ENCODE assay signal across 28 cellular contexts in the genomic region with DNA sequence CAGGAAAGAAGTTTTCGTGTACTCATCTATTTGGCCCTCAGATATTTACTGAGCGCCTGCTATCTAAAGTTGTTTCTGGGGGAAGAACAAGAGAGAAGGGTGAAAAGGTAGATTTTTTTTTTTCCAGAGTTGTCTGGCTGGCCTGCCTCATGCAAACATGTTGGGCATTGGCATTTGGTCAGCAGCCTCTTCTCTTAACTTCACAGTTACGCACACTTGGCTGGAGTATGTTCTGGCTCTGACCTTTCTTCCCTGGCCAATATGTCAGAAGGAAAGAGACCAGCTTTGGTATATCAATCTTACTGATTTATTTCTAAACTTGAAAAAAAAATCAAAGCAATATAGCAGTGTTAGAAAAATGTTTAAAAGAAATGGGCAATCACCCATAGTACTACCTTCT.
"Had no signal": no experiment of that assay in that cellular context is flagged by ENCODE, and none has a peak within 500 bp of the region (broad histone marks: within the 10 kb centered on the region; RNA-seq: fewer than 3 reads in every experiment).

No MANE protein-coding gene starts in this region.

- H3K4me1 ChIP-seq: colonic mucosa, foreskin keratinocyte had no signal

- H3K36me3 ChIP-seq: colonic mucosa, gastrocnemius medialis had no signal

- DNase-seq: activated CD4-positive, alpha-beta memory T cell treated with anti-CD3 and anti-CD28 coated beads for 36 hours; activated CD4-positive, alpha-beta T cell treated with anti-CD3 and anti-CD28 coated beads for 36 hours; activated CD4-positive, alpha-beta T cell treated with anti-CD3 and anti-CD28 coated beads, Interleukin-2, amount 10 ng/mL, durations not matched to agents 24 days and 14 days; activated CD4-positive, CD25-positive, alpha-beta regulatory T cell; activated CD4-positive, CD25-positive, alpha-beta regulatory T cell treated with anti-CD3 and anti-CD28 coated beads, Interleukin-2, amount 50 U/mL, for 72 hours; activated CD8-positive, alpha-beta memory T cell treated with anti-CD3 and anti-CD28 coated beads, Interleukin-2, amount 10 ng/mL, durations not matched to agents 7 days and 5 days; activated CD8-positive, alpha-beta memory T cell treated with anti-CD3 and anti-CD28 coated beads, Interleukin-2, amount 50 U/mL, for 4 hours; activated CD8-positive, alpha-beta T cell treated with anti-CD3 and anti-CD28 coated beads, Interleukin-2, amount 10 ng/mL, durations not matched to agents 7 days and 5 days; activated gamma-delta T cell; activated naive CD4-positive, alpha-beta T cell; activated naive CD4-positive, alpha-beta T cell treated with anti-CD3 and anti-CD28 coated beads, Interleukin-2, amount 10 ng/mL, durations not matched to agents 7 days and 5 days; activated T-cell treated with anti-CD3 and anti-CD28 coated beads, Interleukin-2, amount 50 U/mL, for 1 hour; activated T-cell treated with anti-CD3 and anti-CD28 coated beads, Interleukin-2, amount 50 U/mL, for 72 hours; amniotic stem cell; anterior cingulate cortex; central memory CD4-positive, alpha-beta T cell; cerebellar nuclear complex; colonic mucosa; effector CD8-positive, alpha-beta T cell; endodermal cell; foreskin keratinocyte; gastrocnemius medialis; glutamatergic neuron; T-helper 1 cell; T-helper 17 cell; T1000 had no signal

- H3K27me3 ChIP-seq: colonic mucosa, gastrocnemius medialis had no signal

- H3K4me3 ChIP-seq: colonic mucosa, gastrocnemius medialis had no signal

- H3K27ac ChIP-seq: colonic mucosa, foreskin keratinocyte, gastrocnemius medialis had no signal

- H3K9me3 ChIP-seq: colonic mucosa, gastrocnemius medialis had no signal

- ATAC-seq: activated CD4-positive, alpha-beta T cell treated with anti-CD3 and anti-CD28 coated beads for 36 hours; activated CD8-positive, alpha-beta memory T cell treated with anti-CD3 and anti-CD28 coated beads, Interleukin-2, amount 10 ng/mL, durations not matched to agents 7 days and 5 days; activated CD8-positive, alpha-beta T cell treated with anti-CD3 and anti-CD28 coated beads, Interleukin-2, amount 10 ng/mL, durations not matched to agents 7 days and 5 days; activated naive CD4-positive, alpha-beta T cell treated with anti-CD3 and anti-CD28 coated beads, Interleukin-2, amount 50 U/mL, for 72 hours; activated T-cell treated with anti-CD3 and anti-CD28 coated beads, Interleukin-2, amount 50 U/mL, for 72 hours; esophagus mucosa; foreskin keratinocyte; gastrocnemius medialis; T-helper 17 cell had no signal
